In genomic region chr1:241356187-241356518, GRCh38 we compare ENCODE assay signal across 1 cellular context.
TF ChIP-seq lines count a peak whose summit lies in the region.

No MANE protein-coding gene starts in this region.

TF ChIP-seq in neural cell, 6 proteins besides CTCF, POLR2A, EP300 and RAD21 (continued from another document):
- no peak for TF ChIP-seq REST (IDR thresholded peaks at IDR 0.05; ENCODE audit: borderline replicate concordance)
- TF ChIP-seq MXI1 (conservative IDR thresholded peaks at IDR 0.05; ENCODE audit: poor library complexity, severe bottlenecking) = no peak
- TF ChIP-seq EZH2 (IDR thresholded peaks at IDR 0.05; ENCODE audit: borderline replicate concordance, insufficient read depth, low read length, poor library complexity, severe bottlenecking) = no peak
- TF ChIP-seq TAF1 (IDR thresholded peaks at IDR 0.05; ENCODE audit: low read depth) = no peak
- no peak for TF ChIP-seq POLR2AphosphoS5 (IDR thresholded peaks at IDR 0.05)
